In the genomic region with DNA sequence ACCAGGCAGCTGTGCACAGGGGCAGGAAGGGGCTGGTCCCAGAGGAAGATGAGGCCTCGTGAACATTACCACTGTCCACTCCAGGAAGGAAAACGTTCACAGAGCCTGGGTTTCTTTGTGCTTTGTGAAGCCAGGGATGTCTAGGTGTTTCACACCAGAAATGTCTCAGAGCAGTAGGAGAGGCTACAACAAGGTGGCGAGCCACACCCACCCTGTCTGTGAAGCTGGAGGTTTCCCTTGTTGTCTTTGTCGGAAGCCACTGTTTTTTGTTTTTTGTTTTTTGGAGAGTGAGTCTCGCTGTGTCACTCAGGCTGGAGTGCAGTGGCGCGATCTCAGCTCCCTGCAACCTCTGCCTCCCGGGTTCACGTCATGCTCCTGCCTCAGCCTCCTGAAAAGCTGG, we compare ENCODE assay signal across 11 cellular contexts. TPM values are rescaled to one million over a fixed set of nuclear protein-coding genes. Genes with fewer than 3 reads are reported as not detected.
DNase-seq lines count a peak whose midpoint lies in the region; ATAC-seq and TF ChIP-seq lines count a peak whose summit lies in the region.
"Not testable (repeated sequence)": the region's sequence is repeated elsewhere in the genome, so short reads cannot be mapped to it uniquely, and the experiment has no call there.
"Had no signal": no experiment of that assay in that cellular context is flagged by ENCODE, and none has a peak within 500 bp of the region (broad histone marks: within the 10 kb centered on the region; RNA-seq: fewer than 3 reads in every experiment).

No MANE protein-coding gene starts in this region.

- peak; percentile 10 for DNase-seq in CD14-positive monocyte (ENCODE audit: low spot score)
- DNase-seq in T-cell, result peak in 33 of 34 experiments; percentile 15 to 73 (median 51)
- peak; percentile 63 for DNase-seq in activated CD4-positive, alpha-beta T cell treated with anti-CD3 and anti-CD28 coated beads, Interleukin-2, amount 50 U/mL, for 1 hour
- DNase-seq in activated T-cell treated with anti-CD3 and anti-CD28 coated beads, Interleukin-2, amount 50 U/mL, for 4 hours; mucosa of descending colon: not testable (repeated sequence)
- DNase-seq in activated naive CD4-positive, alpha-beta T cell treated with anti-CD3 and anti-CD28 coated beads, Interleukin-2, amount 50 U/mL, for 16 hours, result peak; percentile 32
- peak; percentile 60 for DNase-seq in central memory CD4-positive, alpha-beta T cell

- not testable (repeated sequence) for H3K4me1 Mint-ChIP-seq in CD14-positive monocyte
- peaks cover 43 to 58% (median 56%) of the 10 kb centered on the region in 3 donors for H3K4me1 Mint-ChIP-seq in T-cell
- peaks cover 42% of the 10 kb centered on the region for H3K4me1 Mint-ChIP-seq in activated T-cell treated with anti-CD3 and anti-CD28 coated beads, Interleukin-2, amount 50 U/mL, for 4 hours (ENCODE audit: low read depth)

- not testable (repeated sequence) for H3K4me3 ChIP-seq in mucosa of descending colon

- H3K27ac Mint-ChIP-seq in CD14-positive monocyte, result not testable (repeated sequence)
- peak overlapping the region; percentile 97 to 98 for H3K27ac Mint-ChIP-seq in T-cell

- H3K36me3 Mint-ChIP-seq in CD14-positive monocyte (peaks cover 28 to 57% of the 10 kb centered on the region in 2 donors), T-cell (peaks cover 20% of the 10 kb centered on the region)
- not testable (repeated sequence) for H3K36me3 Mint-ChIP-seq in activated T-cell treated with anti-CD3 and anti-CD28 coated beads, Interleukin-2, amount 50 U/mL, for 4 hours (ENCODE audit: insufficient read depth)

- H3K4me3 Mint-ChIP-seq in CD14-positive monocyte, result not testable (repeated sequence)
- peak overlapping the region; percentile 34 to 74 (median 51) for H3K4me3 Mint-ChIP-seq in T-cell
- H3K4me3 Mint-ChIP-seq in activated T-cell treated with anti-CD3 and anti-CD28 coated beads, Interleukin-2, amount 50 U/mL, for 4 hours, result peak overlapping the region; percentile 16

- H3K9me3 Mint-ChIP-seq in CD14-positive monocyte; T-cell; activated T-cell treated with anti-CD3 and anti-CD28 coated beads, Interleukin-2, amount 50 U/mL, for 4 hours: not testable (repeated sequence)

- H3K9me3 ChIP-seq in mucosa of descending colon, result not testable (repeated sequence)

- peak; percentile 54 to 61 (median 58) for ATAC-seq in T-cell (replicated peaks in 1 of 4)
- peak; percentile 18 to 39 for ATAC-seq in activated T-cell treated with anti-CD3 and anti-CD28 coated beads, Interleukin-2, amount 50 U/mL, for 4 hours
- peak; percentile 26 for ATAC-seq in mucosa of descending colon

- not testable (repeated sequence) for H3K27me3 Mint-ChIP-seq in CD14-positive monocyte (ENCODE audit: low read depth in 3 of 3); T-cell; activated T-cell treated with anti-CD3 and anti-CD28 coated beads, Interleukin-2, amount 50 U/mL, for 4 hours (ENCODE audit: low read depth)

- not testable (repeated sequence) for H3K36me3 ChIP-seq in mucosa of descending colon (ENCODE audit: low read depth)

- H3K4me1 ChIP-seq in mucosa of descending colon (ENCODE audit: low read depth), result not testable (repeated sequence)

- intact Hi-C loops in CD14-positive monocyte (cut with micrococcal nuclease); mucosa of descending colon (cut with DNase I, micrococcal nuclease): not testable (repeated sequence)

- POLR2A ChIA-PET in T-cell (lab: Charles Lee), result not testable (repeated sequence)

- TF ChIP-seq CTCF in CD14-positive monocyte (IDR thresholded peaks at IDR 0.05); mucosa of descending colon (IDR thresholded peaks at IDR 0.05): not testable (repeated sequence)

- CTCF ChIA-PET in T-cell (lab: Charles Lee), result not testable (repeated sequence)

RNA-seq across cellular contexts. Expression of a gene that starts 44.4 kb away (rescaled TPM):
- polyA plus RNA-seq in CD14-positive monocyte, result not detected
- 10 to 100 TPM in 1 of 5 donors, 1 to 10 TPM in 4; 2.7 to 10.5 (median 6.9) TPM for total RNA-seq in T-cell
- total RNA-seq in activated T-cell treated with anti-CD3 and anti-CD28 coated beads, Interleukin-2, amount 50 U/mL, for 4 hours, result under 1 TPM in 1 of 3 donors, not detected in 2; 0.34 TPM
- total RNA-seq in mucosa of descending colon, result under 1 TPM in 1 of 3 donors, not detected in 2; 0.44 TPM
- total RNA-seq: A172, GM23338, HT-29, M059J had no signal

RNA-seq across cellular contexts. Expression of a gene that starts 54.7 kb away (rescaled TPM):
- polyA plus RNA-seq in CD14-positive monocyte, result 10 to 100 TPM; 11.8 to 14.8 TPM
- total RNA-seq in T-cell (10 to 100 TPM; 79.5 to 96.6 (median 87.4) TPM), mucosa of descending colon (10 to 100 TPM; 17.4 to 39.7 (median 19.6) TPM)
- 10 to 100 TPM; 41.4 to 44.2 (median 43.7) TPM for total RNA-seq in activated T-cell treated with anti-CD3 and anti-CD28 coated beads, Interleukin-2, amount 50 U/mL, for 4 hours
